In genomic region chr11:12043959-12044772, GRCh38 we compare ENCODE assay signal across 1 cellular context.
TF ChIP-seq lines count a peak whose summit lies in the region.

No MANE protein-coding gene starts in this region.

TF ChIP-seq in HepG2, 621 proteins besides CTCF, POLR2A, EP300 and RAD21 (continued from another document and continues in another):
- TF ChIP-seq CEBPB (IDR thresholded peaks at IDR 0.05; ENCODE audit: borderline replicate concordance, low read depth, low read length) (no peak), RFXANK (CRISPR knock-in tag; IDR thresholded peaks at IDR 0.05) (no peak), ZBTB10 (CRISPR knock-in tag; IDR thresholded peaks at IDR 0.05; ENCODE audit: borderline replicate concordance) (no peak), ZFP37 (CRISPR knock-in tag; IDR thresholded peaks at IDR 0.05; ENCODE audit: borderline replicate concordance) (peak; percentile 93; the same call in 1 of the 2 replicates), ZNF234 (CRISPR knock-in tag; conservative IDR thresholded peaks at IDR 0.05) (no peak), ZNF784 (CRISPR knock-in tag; IDR thresholded peaks at IDR 0.05; ENCODE audit: borderline replicate concordance) (no peak), RAD51 (IDR thresholded peaks at IDR 0.05; ENCODE audit: borderline replicate concordance) (no peak), SNAPC5 (CRISPR knock-in tag; IDR thresholded peaks at IDR 0.05; ENCODE audit: borderline replicate concordance) (no peak), SOX6 (IDR thresholded peaks at IDR 0.05) (no peak), SOX6 (CRISPR knock-in tag; IDR thresholded peaks at IDR 0.05) (no peak; the same call in 1 of the 2 replicates), POLR2AphosphoS2 (IDR thresholded peaks at IDR 0.05; ENCODE audit: low read depth, low read length) (no peak), ZNF883 (CRISPR knock-in tag; IDR thresholded peaks at IDR 0.05; ENCODE audit: not compliant biosample characterization) (no peak), CBFB (CRISPR knock-in tag; IDR thresholded peaks at IDR 0.05) (no peak), CSRNP1 (CRISPR knock-in tag; IDR thresholded peaks at IDR 0.05) (no peak), MAZ (IDR thresholded peaks at IDR 0.05; ENCODE audit: borderline replicate concordance, low read depth, low read length) (no peak), MAZ (CRISPR knock-in tag; IDR thresholded peaks at IDR 0.05; ENCODE audit: low read depth) (no peak), CENPT (CRISPR knock-in tag; IDR thresholded peaks at IDR 0.05; ENCODE audit: low read depth) (no peak), ZNF878 (CRISPR knock-in tag; IDR thresholded peaks at IDR 0.05) (peak; percentile 90), ZNF232 (CRISPR knock-in tag; IDR thresholded peaks at IDR 0.05; ENCODE audit: borderline replicate concordance) (0 out of 2 replicates have a peak, but pooled peaks have one; percentile 43), HCFC1 (IDR thresholded peaks at IDR 0.05; ENCODE audit: low read depth, low read length) (no peak), ZNF609 (CRISPR knock-in tag; IDR thresholded peaks at IDR 0.05; ENCODE audit: borderline replicate concordance) (no peak), TCF12 (IDR thresholded peaks at IDR 0.05) (no peak), TCF12 (CRISPR knock-in tag; IDR thresholded peaks at IDR 0.05) (no peak), HMG20A (CRISPR knock-in tag; IDR thresholded peaks at IDR 0.05; ENCODE audit: borderline replicate concordance) (peak; percentile 35; the same call in 1 of the 2 replicates), LRRFIP1 (CRISPR knock-in tag; conservative IDR thresholded peaks at IDR 0.05) (no peak), CCDC6 (CRISPR knock-in tag; IDR thresholded peaks at IDR 0.05) (no peak), ZNF12 (CRISPR knock-in tag; IDR thresholded peaks at IDR 0.05) (no peak), ATAD3A (CRISPR knock-in tag; IDR thresholded peaks at IDR 0.05) (no peak), ZNF230 (CRISPR knock-in tag; IDR thresholded peaks at IDR 0.05) (no peak), NCOA1 (CRISPR knock-in tag; IDR thresholded peaks at IDR 0.05) (no peak), MTERF4 (CRISPR knock-in tag; IDR thresholded peaks at IDR 0.05) (0 out of 2 replicates have a peak, but pooled peaks have one; percentile 20), YY1 (IDR thresholded peaks at IDR 0.05; ENCODE audit: insufficient read depth, insufficient replicate concordance, low read depth, low read length) (no peak), CBX2 (IDR thresholded peaks at IDR 0.05; ENCODE audit: low read depth, low read length) (no peak), CBX2 (CRISPR knock-in tag; IDR thresholded peaks at IDR 0.05; ENCODE audit: low read depth) (peak; percentile 72; the same call in 1 of the 2 replicates), FOXM1 (CRISPR knock-in tag; IDR thresholded peaks at IDR 0.05) (no peak), THAP8 (CRISPR knock-in tag; IDR thresholded peaks at IDR 0.05; ENCODE audit: borderline replicate concordance) (no peak), FOXO1 (CRISPR knock-in tag; IDR thresholded peaks at IDR 0.05) (no peak; the same call in 1 of the 2 replicates), ELF1 (CRISPR knock-in tag; IDR thresholded peaks at IDR 0.05) (no peak), ZNF550 (CRISPR knock-in tag; IDR thresholded peaks at IDR 0.05; ENCODE audit: borderline replicate concordance) (no peak), ZSCAN21 (CRISPR knock-in tag; IDR thresholded peaks at IDR 0.05; ENCODE audit: borderline replicate concordance) (no peak), NFIC (IDR thresholded peaks at IDR 0.05; ENCODE audit: low read length) (no peak), ADNP (CRISPR knock-in tag; IDR thresholded peaks at IDR 0.05) (no peak), ATF7-NPFF (CRISPR knock-in tag; IDR thresholded peaks at IDR 0.05; ENCODE audit: low read depth) (peak; percentile 53; the same call in 1 of the 2 replicates), MBD4 (IDR thresholded peaks at IDR 0.05; ENCODE audit: borderline replicate concordance, low read length) (no peak), ZNF614 (CRISPR knock-in tag; IDR thresholded peaks at IDR 0.05; ENCODE audit: borderline replicate concordance) (no peak), AKAP8 (CRISPR knock-in tag; IDR thresholded peaks at IDR 0.05) (no peak), KMT2B (CRISPR knock-in tag; IDR thresholded peaks at IDR 0.05) (no peak; the same call in 1 of the 2 replicates), ZNF556 (CRISPR knock-in tag; IDR thresholded peaks at IDR 0.05; ENCODE audit: borderline replicate concordance) (no peak), JUN (CRISPR knock-in tag; IDR thresholded peaks at IDR 0.05) (peak; percentile 85), SRSF1 (optimal IDR thresholded peaks at IDR 0.05; ENCODE audit: low read depth, low read length) (no peak), NFATC3 (CRISPR knock-in tag; IDR thresholded peaks at IDR 0.05) (no peak), ZFP41 (CRISPR knock-in tag; IDR thresholded peaks at IDR 0.05; ENCODE audit: borderline replicate concordance) (no peak), HIC2 (CRISPR knock-in tag; IDR thresholded peaks at IDR 0.05; ENCODE audit: low read depth) (no peak), ZEB1 (IDR thresholded peaks at IDR 0.05; ENCODE audit: insufficient replicate concordance, low read depth) (no peak), SETDB1 (CRISPR knock-in tag; IDR thresholded peaks at IDR 0.05; ENCODE audit: borderline replicate concordance) (no peak), YEATS2 (CRISPR knock-in tag; IDR thresholded peaks at IDR 0.05; ENCODE audit: borderline replicate concordance) (peak; percentile 55; the same call in 1 of the 2 replicates), ZBTB7B (CRISPR knock-in tag; IDR thresholded peaks at IDR 0.05) (no peak), POLR2AphosphoS5 (IDR thresholded peaks at IDR 0.05; ENCODE audit: low read depth, low read length) (no peak), AHR (CRISPR knock-in tag; IDR thresholded peaks at IDR 0.05) (no peak), NR3C1 (CRISPR knock-in tag; IDR thresholded peaks at IDR 0.05) (no peak), HDAC1 (CRISPR knock-in tag; IDR thresholded peaks at IDR 0.05) (no peak)
